1 cellular context compared by ENCODE assay signal in the genomic region with DNA sequence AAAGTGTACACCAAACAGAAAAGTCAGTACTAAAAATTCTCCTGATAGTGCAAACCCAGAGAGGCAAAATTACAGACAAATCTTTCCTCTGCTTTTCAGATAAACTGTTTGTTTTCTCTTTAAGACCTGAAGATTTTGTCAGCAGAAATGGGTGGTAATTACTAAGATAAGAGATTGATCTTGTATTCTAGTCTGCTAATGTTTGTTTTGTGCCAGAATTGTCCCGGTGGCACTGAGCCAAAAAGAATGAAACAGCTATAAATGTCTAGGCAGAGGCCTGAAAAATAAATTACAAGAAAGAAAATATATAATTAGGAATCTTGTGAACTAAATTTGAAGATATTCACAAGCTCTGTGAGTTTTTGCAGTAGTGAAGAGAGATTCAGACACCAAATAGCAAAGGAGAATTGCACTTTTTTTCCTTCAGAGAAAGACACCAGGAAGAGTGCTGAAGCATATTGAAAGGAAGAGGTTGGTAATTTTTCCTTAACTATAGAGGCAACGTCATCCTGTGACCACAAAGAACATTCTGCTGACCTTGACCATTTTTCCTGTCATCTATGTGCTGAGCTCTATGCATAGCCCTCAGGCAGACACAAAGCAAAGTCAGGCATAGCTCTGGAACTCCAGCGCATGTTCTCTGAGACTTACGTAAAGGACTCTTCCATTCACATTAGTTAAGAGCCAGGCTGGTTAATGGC.
TF ChIP-seq lines count a peak whose summit lies in the region.

No MANE protein-coding gene starts in this region.

TF ChIP-seq in HEK293, 187 proteins besides CTCF, POLR2A, EP300 and RAD21 (continued from another document and continues in another):
- TF ChIP-seq ZFP3 (tag by site-specific recombination; IDR thresholded peaks at IDR 0.05; ENCODE audit: low read depth) (no peak), ZNF624 (tag by site-specific recombination; IDR thresholded peaks at IDR 0.05) (no peak), ZNF48 (tag by site-specific recombination; IDR thresholded peaks at IDR 0.05) (no peak), ZIC2 (tag by site-specific recombination; IDR thresholded peaks at IDR 0.05) (no peak), ZNF514 (tag by site-specific recombination; IDR thresholded peaks at IDR 0.05) (no peak), REPIN1 (tag by site-specific recombination; IDR thresholded peaks at IDR 0.05; ENCODE audit: low read depth) (no peak), ZNF350 (tag by site-specific recombination; IDR thresholded peaks at IDR 0.05) (0 out of 2 replicates have a peak, but pooled peaks have one; percentile 42), TCF7L2 (IDR thresholded peaks at IDR 0.05; ENCODE audit: borderline replicate concordance, low read depth, low read length) (peak; percentile 62; the same call in 1 of the 2 replicates), ZFHX2 (tag by site-specific recombination; conservative IDR thresholded peaks at IDR 0.05) (no peak), ZNF670 (tag by site-specific recombination; IDR thresholded peaks at IDR 0.05; ENCODE audit: low read depth) (no peak), ZNF16 (tag by site-specific recombination; IDR thresholded peaks at IDR 0.05; ENCODE audit: low read depth) (no peak), ZNF785 (tag by site-specific recombination; IDR thresholded peaks at IDR 0.05) (no peak), ZBTB7A (tag by site-specific recombination; IDR thresholded peaks at IDR 0.05; ENCODE audit: low read depth) (no peak), ZNF274 (IDR thresholded peaks at IDR 0.05; ENCODE audit: low read length) (no peak), ZNF274 (tag by site-specific recombination; IDR thresholded peaks at IDR 0.05; ENCODE audit: borderline replicate concordance) (no peak), ZNF585B (tag by site-specific recombination; IDR thresholded peaks at IDR 0.05) (no peak), MEIS1 (CRISPR knock-in tag; IDR thresholded peaks at IDR 0.05; ENCODE audit: borderline replicate concordance) (no peak), GLI2 (tag by site-specific recombination; IDR thresholded peaks at IDR 0.05; ENCODE audit: borderline replicate concordance, low read depth) (no peak), ZNF530 (tag by site-specific recombination; IDR thresholded peaks at IDR 0.05; ENCODE audit: low read depth) (no peak), SCRT2 (tag by site-specific recombination; IDR thresholded peaks at IDR 0.05) (no peak), ZNF660 (tag by site-specific recombination; IDR thresholded peaks at IDR 0.05) (peak; percentile 77; the same call in 1 of the 2 replicates), KLF7 (tag by site-specific recombination; IDR thresholded peaks at IDR 0.05; ENCODE audit: borderline replicate concordance) (no peak; the same call in 1 of the 2 replicates), ZNF529 (tag by site-specific recombination; IDR thresholded peaks at IDR 0.05; ENCODE audit: insufficient replicate concordance) (no peak), SETDB1 (IDR thresholded peaks at IDR 0.05; ENCODE audit: insufficient read length, low read length) (no peak), ZNF423 (tag by site-specific recombination; IDR thresholded peaks at IDR 0.05) (no peak), ZNF791 (tag by site-specific recombination; IDR thresholded peaks at IDR 0.05) (no peak), ZNF510 (tag by site-specific recombination; IDR thresholded peaks at IDR 0.05; ENCODE audit: insufficient replicate concordance) (no peak), ZNF121 (tag by site-specific recombination; IDR thresholded peaks at IDR 0.05) (no peak), ZNF654 (tag by site-specific recombination; IDR thresholded peaks at IDR 0.05; ENCODE audit: low read depth) (no peak), ZBTB17 (tag by site-specific recombination; IDR thresholded peaks at IDR 0.05) (no peak), ZNF626 (tag by site-specific recombination; IDR thresholded peaks at IDR 0.05) (no peak), SP7 (tag by site-specific recombination; IDR thresholded peaks at IDR 0.05) (peak; percentile 93), ZNF707 (tag by site-specific recombination; IDR thresholded peaks at IDR 0.05) (no peak), ZNF10 (tag by site-specific recombination; IDR thresholded peaks at IDR 0.05) (no peak)
- TF ChIP-seq, protein P1, sequence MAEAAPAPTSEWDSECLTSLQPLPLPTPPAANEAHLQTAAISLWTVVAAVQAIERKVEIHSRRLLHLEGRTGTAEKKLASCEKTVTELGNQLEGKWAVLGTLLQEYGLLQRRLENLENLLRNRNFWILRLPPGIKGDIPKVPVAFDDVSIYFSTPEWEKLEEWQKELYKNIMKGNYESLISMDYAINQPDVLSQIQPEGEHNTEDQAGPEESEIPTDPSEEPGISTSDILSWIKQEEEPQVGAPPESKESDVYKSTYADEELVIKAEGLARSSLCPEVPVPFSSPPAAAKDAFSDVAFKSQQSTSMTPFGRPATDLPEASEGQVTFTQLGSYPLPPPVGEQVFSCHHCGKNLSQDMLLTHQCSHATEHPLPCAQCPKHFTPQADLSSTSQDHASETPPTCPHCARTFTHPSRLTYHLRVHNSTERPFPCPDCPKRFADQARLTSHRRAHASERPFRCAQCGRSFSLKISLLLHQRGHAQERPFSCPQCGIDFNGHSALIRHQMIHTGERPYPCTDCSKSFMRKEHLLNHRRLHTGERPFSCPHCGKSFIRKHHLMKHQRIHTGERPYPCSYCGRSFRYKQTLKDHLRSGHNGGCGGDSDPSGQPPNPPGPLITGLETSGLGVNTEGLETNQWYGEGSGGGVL (tag by site-specific recombination; IDR thresholded peaks at IDR 0.05), result 0 out of 2 replicates have a peak, but pooled peaks have one; percentile 14
- TF ChIP-seq, protein P2, sequence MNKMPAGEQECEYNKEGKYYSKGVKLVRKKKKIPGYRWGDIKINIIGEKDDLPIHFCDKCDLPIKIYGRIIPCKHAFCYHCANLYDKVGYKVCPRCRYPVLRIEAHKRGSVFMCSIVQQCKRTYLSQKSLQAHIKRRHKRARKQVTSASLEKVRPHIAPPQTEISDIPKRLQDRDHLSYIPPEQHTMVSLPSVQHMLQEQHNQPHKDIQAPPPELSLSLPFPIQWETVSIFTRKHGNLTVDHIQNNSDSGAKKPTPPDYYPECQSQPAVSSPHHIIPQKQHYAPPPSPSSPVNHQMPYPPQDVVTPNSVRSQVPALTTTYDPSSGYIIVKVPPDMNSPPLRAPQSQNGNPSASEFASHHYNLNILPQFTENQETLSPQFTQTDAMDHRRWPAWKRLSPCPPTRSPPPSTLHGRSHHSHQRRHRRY (tag by site-specific recombination; IDR thresholded peaks at IDR 0.05), result no peak
- TF ChIP-seq, protein P3, sequence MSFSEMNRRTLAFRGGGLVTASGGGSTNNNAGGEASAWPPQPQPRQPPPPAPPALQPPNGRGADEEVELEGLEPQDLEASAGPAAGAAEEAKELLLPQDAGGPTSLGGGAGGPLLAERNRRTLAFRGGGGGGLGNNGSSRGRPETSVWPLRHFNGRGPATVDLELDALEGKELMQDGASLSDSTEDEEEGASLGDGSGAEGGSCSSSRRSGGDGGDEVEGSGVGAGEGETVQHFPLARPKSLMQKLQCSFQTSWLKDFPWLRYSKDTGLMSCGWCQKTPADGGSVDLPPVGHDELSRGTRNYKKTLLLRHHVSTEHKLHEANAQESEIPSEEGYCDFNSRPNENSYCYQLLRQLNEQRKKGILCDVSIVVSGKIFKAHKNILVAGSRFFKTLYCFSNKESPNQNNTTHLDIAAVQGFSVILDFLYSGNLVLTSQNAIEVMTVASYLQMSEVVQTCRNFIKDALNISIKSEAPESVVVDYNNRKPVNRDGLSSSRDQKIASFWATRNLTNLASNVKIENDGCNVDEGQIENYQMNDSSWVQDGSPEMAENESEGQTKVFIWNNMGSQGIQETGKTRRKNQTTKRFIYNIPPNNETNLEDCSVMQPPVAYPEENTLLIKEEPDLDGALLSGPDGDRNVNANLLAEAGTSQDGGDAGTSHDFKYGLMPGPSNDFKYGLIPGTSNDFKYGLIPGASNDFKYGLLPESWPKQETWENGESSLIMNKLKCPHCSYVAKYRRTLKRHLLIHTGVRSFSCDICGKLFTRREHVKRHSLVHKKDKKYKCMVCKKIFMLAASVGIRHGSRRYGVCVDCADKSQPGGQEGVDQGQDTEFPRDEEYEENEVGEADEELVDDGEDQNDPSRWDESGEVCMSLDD (tag by site-specific recombination; IDR thresholded peaks at IDR 0.05), result no peak
- TF ChIP-seq, protein P4, sequence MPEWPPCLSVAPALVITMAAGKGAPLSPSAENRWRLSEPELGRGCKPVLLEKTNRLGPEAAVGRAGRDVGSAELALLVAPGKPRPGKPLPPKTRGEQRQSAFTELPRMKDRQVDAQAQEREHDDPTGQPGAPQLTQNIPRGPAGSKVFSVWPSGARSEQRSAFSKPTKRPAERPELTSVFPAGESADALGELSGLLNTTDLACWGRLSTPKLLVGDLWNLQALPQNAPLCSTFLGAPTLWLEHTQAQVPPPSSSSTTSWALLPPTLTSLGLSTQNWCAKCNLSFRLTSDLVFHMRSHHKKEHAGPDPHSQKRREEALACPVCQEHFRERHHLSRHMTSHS (tag by site-specific recombination; IDR thresholded peaks at IDR 0.05), result no peak
- TF ChIP-seq, protein P5, sequence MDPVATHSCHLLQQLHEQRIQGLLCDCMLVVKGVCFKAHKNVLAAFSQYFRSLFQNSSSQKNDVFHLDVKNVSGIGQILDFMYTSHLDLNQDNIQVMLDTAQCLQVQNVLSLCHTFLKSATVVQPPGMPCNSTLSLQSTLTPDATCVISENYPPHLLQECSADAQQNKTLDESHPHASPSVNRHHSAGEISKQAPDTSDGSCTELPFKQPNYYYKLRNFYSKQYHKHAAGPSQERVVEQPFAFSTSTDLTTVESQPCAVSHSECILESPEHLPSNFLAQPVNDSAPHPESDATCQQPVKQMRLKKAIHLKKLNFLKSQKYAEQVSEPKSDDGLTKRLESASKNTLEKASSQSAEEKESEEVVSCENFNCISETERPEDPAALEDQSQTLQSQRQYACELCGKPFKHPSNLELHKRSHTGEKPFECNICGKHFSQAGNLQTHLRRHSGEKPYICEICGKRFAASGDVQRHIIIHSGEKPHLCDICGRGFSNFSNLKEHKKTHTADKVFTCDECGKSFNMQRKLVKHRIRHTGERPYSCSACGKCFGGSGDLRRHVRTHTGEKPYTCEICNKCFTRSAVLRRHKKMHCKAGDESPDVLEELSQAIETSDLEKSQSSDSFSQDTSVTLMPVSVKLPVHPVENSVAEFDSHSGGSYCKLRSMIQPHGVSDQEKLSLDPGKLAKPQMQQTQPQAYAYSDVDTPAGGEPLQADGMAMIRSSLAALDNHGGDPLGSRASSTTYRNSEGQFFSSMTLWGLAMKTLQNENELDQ (tag by site-specific recombination; IDR thresholded peaks at IDR 0.05; ENCODE audit: low read depth), result no peak
- TF ChIP-seq, protein P6, sequence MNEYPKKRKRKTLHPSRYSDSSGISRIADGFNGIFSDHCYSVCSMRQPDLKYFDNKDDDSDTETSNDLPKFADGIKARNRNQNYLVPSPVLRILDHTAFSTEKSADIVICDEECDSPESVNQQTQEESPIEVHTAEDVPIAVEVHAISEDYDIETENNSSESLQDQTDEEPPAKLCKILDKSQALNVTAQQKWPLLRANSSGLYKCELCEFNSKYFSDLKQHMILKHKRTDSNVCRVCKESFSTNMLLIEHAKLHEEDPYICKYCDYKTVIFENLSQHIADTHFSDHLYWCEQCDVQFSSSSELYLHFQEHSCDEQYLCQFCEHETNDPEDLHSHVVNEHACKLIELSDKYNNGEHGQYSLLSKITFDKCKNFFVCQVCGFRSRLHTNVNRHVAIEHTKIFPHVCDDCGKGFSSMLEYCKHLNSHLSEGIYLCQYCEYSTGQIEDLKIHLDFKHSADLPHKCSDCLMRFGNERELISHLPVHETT (tag by site-specific recombination; IDR thresholded peaks at IDR 0.05), result no peak
- TF ChIP-seq, protein P7, sequence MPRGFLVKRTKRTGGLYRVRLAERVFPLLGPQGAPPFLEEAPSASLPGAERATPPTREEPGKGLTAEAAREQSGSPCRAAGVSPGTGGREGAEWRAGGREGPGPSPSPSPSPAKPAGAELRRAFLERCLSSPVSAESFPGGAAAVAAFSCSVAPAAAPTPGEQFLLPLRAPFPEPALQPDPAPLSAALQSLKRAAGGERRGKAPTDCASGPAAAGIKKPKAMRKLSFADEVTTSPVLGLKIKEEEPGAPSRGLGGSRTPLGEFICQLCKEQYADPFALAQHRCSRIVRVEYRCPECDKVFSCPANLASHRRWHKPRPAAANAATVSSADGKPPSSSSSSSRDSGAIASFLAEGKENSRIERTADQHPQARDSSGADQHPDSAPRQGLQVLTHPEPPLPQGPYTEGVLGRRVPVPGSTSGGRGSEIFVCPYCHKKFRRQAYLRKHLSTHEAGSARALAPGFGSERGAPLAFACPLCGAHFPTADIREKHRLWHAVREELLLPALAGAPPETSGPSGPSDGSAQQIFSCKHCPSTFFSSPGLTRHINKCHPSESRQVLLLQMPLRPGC (tag by site-specific recombination; IDR thresholded peaks at IDR 0.05), result no peak
- TF ChIP-seq, protein P8, sequence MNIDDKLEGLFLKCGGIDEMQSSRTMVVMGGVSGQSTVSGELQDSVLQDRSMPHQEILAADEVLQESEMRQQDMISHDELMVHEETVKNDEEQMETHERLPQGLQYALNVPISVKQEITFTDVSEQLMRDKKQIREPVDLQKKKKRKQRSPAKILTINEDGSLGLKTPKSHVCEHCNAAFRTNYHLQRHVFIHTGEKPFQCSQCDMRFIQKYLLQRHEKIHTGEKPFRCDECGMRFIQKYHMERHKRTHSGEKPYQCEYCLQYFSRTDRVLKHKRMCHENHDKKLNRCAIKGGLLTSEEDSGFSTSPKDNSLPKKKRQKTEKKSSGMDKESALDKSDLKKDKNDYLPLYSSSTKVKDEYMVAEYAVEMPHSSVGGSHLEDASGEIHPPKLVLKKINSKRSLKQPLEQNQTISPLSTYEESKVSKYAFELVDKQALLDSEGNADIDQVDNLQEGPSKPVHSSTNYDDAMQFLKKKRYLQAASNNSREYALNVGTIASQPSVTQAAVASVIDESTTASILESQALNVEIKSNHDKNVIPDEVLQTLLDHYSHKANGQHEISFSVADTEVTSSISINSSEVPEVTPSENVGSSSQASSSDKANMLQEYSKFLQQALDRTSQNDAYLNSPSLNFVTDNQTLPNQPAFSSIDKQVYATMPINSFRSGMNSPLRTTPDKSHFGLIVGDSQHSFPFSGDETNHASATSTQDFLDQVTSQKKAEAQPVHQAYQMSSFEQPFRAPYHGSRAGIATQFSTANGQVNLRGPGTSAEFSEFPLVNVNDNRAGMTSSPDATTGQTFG (tag by site-specific recombination; IDR thresholded peaks at IDR 0.05; ENCODE audit: borderline replicate concordance), result no peak
- TF ChIP-seq, protein P9, sequence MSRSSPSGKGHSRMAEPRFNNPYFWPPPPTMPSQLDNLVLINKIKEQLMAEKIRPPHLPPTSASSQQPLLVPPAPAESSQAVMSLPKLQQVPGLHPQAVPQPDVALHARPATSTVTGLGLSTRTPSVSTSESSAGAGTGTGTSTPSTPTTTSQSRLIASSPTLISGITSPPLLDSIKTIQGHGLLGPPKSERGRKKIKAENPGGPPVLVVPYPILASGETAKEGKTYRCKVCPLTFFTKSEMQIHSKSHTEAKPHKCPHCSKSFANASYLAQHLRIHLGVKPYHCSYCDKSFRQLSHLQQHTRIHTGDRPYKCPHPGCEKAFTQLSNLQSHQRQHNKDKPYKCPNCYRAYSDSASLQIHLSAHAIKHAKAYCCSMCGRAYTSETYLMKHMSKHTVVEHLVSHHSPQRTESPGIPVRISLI (tag by site-specific recombination; IDR thresholded peaks at IDR 0.05), result no peak
